1 cellular context compared by ENCODE assay signal in the genomic region with DNA sequence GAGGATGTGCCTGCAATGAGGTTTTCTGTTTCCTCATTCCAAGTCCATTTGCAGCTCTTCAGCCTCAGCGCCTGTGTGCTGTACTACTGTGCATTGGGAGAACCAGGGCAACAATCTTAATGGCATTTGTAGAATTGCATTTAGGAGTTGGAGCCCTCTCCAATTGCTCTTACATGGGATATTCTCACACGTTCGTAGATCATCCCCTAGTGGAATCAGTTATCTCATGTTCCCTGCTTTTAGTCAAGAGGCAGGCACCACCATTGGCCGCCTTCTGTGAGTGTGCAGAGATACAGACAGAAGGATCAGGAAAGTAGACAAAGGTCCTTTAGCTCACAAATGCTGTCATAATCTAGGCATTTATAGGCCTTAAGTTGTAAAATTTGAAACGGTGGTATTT.
TF ChIP-seq lines count a peak whose summit lies in the region.

No MANE protein-coding gene starts in this region.

TF ChIP-seq in WTC11, 78 proteins besides CTCF, POLR2A, EP300 and RAD21 (continued from another document):
- TF ChIP-seq ZSCAN18 (CRISPR knock-in tag; IDR thresholded peaks at IDR 0.05) (no peak), CREM (CRISPR knock-in tag; IDR thresholded peaks at IDR 0.05) (no peak), SMAD4 (CRISPR knock-in tag; IDR thresholded peaks at IDR 0.05) (no peak)
- TF ChIP-seq, protein P1, sequence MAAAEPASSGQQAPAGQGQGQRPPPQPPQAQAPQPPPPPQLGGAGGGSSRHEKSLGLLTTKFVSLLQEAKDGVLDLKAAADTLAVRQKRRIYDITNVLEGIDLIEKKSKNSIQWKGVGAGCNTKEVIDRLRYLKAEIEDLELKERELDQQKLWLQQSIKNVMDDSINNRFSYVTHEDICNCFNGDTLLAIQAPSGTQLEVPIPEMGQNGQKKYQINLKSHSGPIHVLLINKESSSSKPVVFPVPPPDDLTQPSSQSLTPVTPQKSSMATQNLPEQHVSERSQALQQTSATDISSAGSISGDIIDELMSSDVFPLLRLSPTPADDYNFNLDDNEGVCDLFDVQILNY (CRISPR knock-in tag; IDR thresholded peaks at IDR 0.05) = no peak
